In the genomic region with DNA sequence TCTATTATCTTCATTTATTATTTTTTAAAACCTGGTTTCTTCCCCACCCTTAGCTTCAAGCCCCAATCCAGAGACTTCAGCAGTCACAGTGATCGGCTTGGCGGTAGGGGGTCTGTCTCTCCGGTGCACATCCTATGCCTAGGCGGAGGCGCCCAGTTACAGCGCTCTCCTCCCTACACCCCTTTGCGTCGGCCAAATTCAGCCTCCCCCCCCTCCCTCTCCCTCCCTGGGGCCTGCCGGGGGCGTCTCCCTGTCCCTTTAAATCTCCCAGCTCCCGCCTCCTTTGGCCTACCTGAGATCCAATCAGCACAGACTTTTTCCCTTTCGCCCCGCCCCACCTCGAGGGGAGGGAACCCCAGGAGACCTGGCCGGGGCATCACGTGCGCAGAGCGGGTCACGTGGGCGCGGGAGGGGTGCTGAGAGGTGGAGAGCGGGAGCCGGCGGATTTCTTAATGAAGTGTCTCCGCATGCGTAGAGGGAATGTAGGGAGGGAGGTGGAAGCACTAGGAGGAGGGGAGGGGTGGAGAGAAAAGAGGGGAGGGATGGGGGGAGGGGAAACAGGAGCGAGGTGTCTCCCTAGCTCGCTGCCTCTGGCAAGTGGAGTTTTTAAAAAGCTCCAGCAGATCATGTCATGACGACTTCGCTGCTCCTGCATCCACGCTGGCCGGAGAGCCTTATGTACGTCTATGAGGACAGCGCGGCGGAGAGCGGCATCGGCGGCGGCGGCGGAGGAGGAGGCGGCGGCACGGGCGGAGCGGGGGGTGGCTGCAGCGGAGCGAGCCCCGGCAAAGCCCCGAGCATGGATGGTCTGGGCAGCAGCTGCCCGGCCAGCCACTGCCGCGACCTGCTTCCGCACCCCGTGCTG, we compare ENCODE assay signal across 9 cellular contexts. TPM values are rescaled to one million over a fixed set of nuclear protein-coding genes. Genes with fewer than 3 reads are reported as not detected.
A peak's percentile ranks its signal among the peaks of the same experiment; 100 is the strongest.
DNase-seq lines count a peak whose midpoint lies in the region; ATAC-seq lines count a peak whose summit lies in the region.
"Had no signal": no experiment of that assay in that cellular context is flagged by ENCODE, and none has a peak within 500 bp of the region (broad histone marks: within the 10 kb centered on the region; RNA-seq: fewer than 3 reads in every experiment).

A gene with protein sequence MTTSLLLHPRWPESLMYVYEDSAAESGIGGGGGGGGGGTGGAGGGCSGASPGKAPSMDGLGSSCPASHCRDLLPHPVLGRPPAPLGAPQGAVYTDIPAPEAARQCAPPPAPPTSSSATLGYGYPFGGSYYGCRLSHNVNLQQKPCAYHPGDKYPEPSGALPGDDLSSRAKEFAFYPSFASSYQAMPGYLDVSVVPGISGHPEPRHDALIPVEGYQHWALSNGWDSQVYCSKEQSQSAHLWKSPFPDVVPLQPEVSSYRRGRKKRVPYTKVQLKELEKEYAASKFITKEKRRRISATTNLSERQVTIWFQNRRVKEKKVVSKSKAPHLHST (plus strand): TSS at position 556 of the 865 bp plus-strand sequence. CDS start 76 bp downstream, at position 632.

- peak within 1 kb of the TSS in 2 of 3 donors; percentile 6 to 48 for H3K4me3 Mint-ChIP-seq in T-cell

- CTCF ChIA-PET in T-cell (lab: Charles Lee), result interaction anchor here in 1 of 2 donors (0.6 kb wide), 1 partner anchor 51 kb away, joined by 3 read pairs; no protein-coding TSS in a partner anchor

- POLR2A ChIA-PET in T-cell (lab: Charles Lee), result interaction anchor here in 1 of 2 donors (0.6 kb wide), 1 partner anchor 12 kb away, joined by 5 read pairs; no protein-coding TSS in a partner anchor

- ATAC-seq in T-cell (replicated peaks in 1 of 4) (peak in 2 of 4 experiments; percentile 17 to 58), GM21423 (IDR thresholded peaks at IDR 0.05; ENCODE audit: unreplicated experiment) (no peak), GM21576 (IDR thresholded peaks at IDR 0.05; ENCODE audit: unreplicated experiment) (no peak)

- H3K27me3 ChIP-seq in Karpas-422 (ENCODE audit: low read length), result no peaks in the 10 kb centered on the region

- DNase-seq in DMS 273 treated with DMSO at 0.1 percent for 48 hours (lab: John Stamatoyannopoulos, UW) (peak; percentile 91), Karpas-422 (peak; percentile 71), T-cell (peak in 3 of 34 experiments; percentile 17 to 27 (median 19)), germinal center (ENCODE audit: low spot score) (peak; percentile 70), OCI-M2 (lab: John Stamatoyannopoulos, UW; ENCODE audit: unreplicated experiment) (no peak)
- peak in 2 of 3 donors; percentile 35 to 38 for DNase-seq in stimulated activated CD4-positive, alpha-beta T cell treated with anti-CD3 and anti-CD28 coated beads, Interleukin-12 subunit alpha, Interleukin-12 subunit beta, amount 100 ng/mL, for 48 hours (ENCODE audit: low read depth in 2 of 3, low spot score in 1 of 3)

- H3K36me3 ChIP-seq in Karpas-422 (ENCODE audit: insufficient read depth, low read length), result no peaks in the 10 kb centered on the region

- peaks cover 15 to 28% (median 18%) of the 10 kb centered on the region in 3 donors for H3K4me1 Mint-ChIP-seq in T-cell

- peak within 1 kb of the TSS in 1 of 2 donors; percentile 31 for H3K27ac Mint-ChIP-seq in T-cell

- no peak within 1 kb of the TSS for H3K4me2 ChIP-seq in Karpas-422 (ENCODE audit: low read depth, low read length, poor library complexity, severe bottlenecking)

- H3K27me3 Mint-ChIP-seq in T-cell, result peaks cover 84 to 87% of the 10 kb centered on the region in 2 donors

- peaks cover 9% of the 10 kb centered on the region for H3K4me1 ChIP-seq in Karpas-422 (ENCODE audit: low read length)

- H3K36me3 Mint-ChIP-seq in T-cell, result no peaks in the 10 kb centered on the region

- H3K79me2 ChIP-seq in Karpas-422 (ENCODE audit: low read length), result no peaks in the 10 kb centered on the region

- H3K9me2 ChIP-seq in Karpas-422 (replicated peaks; ENCODE audit: insufficient read depth, low read length), result no peaks in the 10 kb centered on the region

- no peaks in the 10 kb centered on the region for H4K20me1 ChIP-seq in Karpas-422 (ENCODE audit: insufficient read depth, low read depth, low read length)

- peaks cover 0 to 3% (median 0%) of the 10 kb centered on the region in 3 donors for H3K9me3 Mint-ChIP-seq in T-cell

- H3K9ac ChIP-seq in Karpas-422 (ENCODE audit: low read length), result no peak within 1 kb of the TSS

- no peak within 1 kb of the TSS for H2AFZ ChIP-seq in Karpas-422 (ENCODE audit: low read length)

- H3K4me3 ChIP-seq in Karpas-422 (ENCODE audit: low read length), result no peak within 1 kb of the TSS

- H3K9me3 ChIP-seq in Karpas-422 (ENCODE audit: low read length), result no peaks in the 10 kb centered on the region

- no peak within 1 kb of the TSS for H3K27ac ChIP-seq in Karpas-422 (ENCODE audit: low read length)

RNA-seq across cellular contexts. Expression of the gene that starts here (rescaled TPM):
- total RNA-seq in Karpas-422 (2014; rRNA removed; shearing (Covaris generic); ENCODE audit: low replicate concordance), result not detected in 2 replicates
- total RNA-seq in T-cell, result under 1 TPM in 1 of 5 donors, not detected in 4; 0.12 TPM
- total RNA-seq: kidney epithelial cell had no signal

Comparison
In these comparisons a context has a peak if more than half of its experiments do, and no peak if none do; other contexts are left out.
1. Peak in DNase-seq in Karpas-422; RNA of the gene not detected or under 1 TPM.